8 cellular contexts compared by ENCODE assay signal in the genomic region with DNA sequence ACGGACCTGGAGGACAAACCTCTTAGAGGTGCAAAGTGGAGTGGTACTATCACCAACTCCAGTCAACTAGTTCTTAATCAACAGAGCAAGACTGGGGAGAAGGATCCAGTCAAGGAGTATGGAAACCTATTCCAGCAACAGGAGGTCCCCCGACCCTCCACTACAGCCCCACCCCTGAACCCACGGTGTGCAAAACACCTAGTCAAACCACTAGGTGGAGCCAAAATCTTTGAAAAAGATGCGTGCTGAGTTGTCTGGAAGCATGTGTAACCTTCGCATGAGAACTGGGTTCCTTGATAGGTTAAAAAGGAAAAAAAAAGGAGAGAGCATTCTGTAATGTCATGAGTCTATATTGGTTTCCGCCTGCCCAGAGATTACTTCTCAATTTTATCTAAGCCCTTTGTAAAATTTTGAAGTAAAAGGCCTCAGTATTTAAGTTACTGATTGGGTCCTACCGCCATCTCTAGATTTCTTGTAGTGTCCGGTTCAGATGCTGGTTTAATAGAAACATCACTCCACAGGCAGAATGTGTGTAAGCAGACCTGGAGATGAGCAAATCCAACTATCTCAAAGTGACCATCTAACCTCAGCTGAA.
A peak's percentile ranks its signal among the peaks of the same experiment; 100 is the strongest.
DNase-seq lines count a peak whose midpoint lies in the region; ATAC-seq, FAIRE-seq and TF ChIP-seq lines count a peak whose summit lies in the region.

No MANE protein-coding gene starts in this region.

- no peak overlapping the region for H3K27ac Mint-ChIP-seq in astrocyte (ENCODE audit: unreplicated experiment)

- peaks cover 11% of the 10 kb centered on the region for H3K4me1 ChIP-seq in astrocyte (ENCODE audit: insufficient read depth, low read length)
- no peaks in the 10 kb centered on the region for H3K4me1 ChIP-seq in lower lobe of right lung

- no peak overlapping the region for H3K9ac ChIP-seq in astrocyte (ENCODE audit: low read length)

- no peaks in the 10 kb centered on the region for H4K20me1 ChIP-seq in astrocyte (ENCODE audit: insufficient read depth, low read length)

- no peak overlapping the region for H3K4me2 ChIP-seq in astrocyte (ENCODE audit: low read length)

- H3K4me3 Mint-ChIP-seq in astrocyte (ENCODE audit: unreplicated experiment): no peak overlapping the region

- H3K9me3 Mint-ChIP-seq in astrocyte (ENCODE audit: unreplicated experiment): no peaks in the 10 kb centered on the region

- H3K36me3 ChIP-seq in astrocyte (ENCODE audit: insufficient read depth, low read length): no peaks in the 10 kb centered on the region
- H3K36me3 ChIP-seq in lower lobe of right lung: no peaks in the 10 kb centered on the region

- peak; percentile 75 for ATAC-seq in HG02885 (IDR thresholded peaks at IDR 0.05; ENCODE audit: poor library complexity, unreplicated experiment)
- peak in 1 of 2 donors; percentile 41 for ATAC-seq in lower lobe of right lung
- no peak for ATAC-seq in HG03439 (IDR thresholded peaks at IDR 0.05; ENCODE audit: unreplicated experiment)
- no peak for ATAC-seq in GM18502 (IDR thresholded peaks at IDR 0.05; ENCODE audit: poor library complexity, unreplicated experiment)

- H3K36me3 Mint-ChIP-seq in astrocyte (ENCODE audit: low read depth, unreplicated experiment): no peaks in the 10 kb centered on the region

- no peaks in the 10 kb centered on the region for H3K79me2 ChIP-seq in astrocyte (ENCODE audit: insufficient read depth, low read length)

- peaks cover 14% of the 10 kb centered on the region for H3K4me1 Mint-ChIP-seq in astrocyte (ENCODE audit: low read depth, unreplicated experiment)

- H3K27me3 ChIP-seq in astrocyte (ENCODE audit: insufficient read depth, low read length): no peaks in the 10 kb centered on the region
- no peaks in the 10 kb centered on the region for H3K27me3 ChIP-seq in lower lobe of right lung (ENCODE audit: low read depth)

- H3K9me3 ChIP-seq in astrocyte (ENCODE audit: insufficient read depth, low read depth, low read length) (no peaks in the 10 kb centered on the region), lower lobe of right lung (no peaks in the 10 kb centered on the region)

- intact Hi-C loops in lower lobe of right lung (cut with DNase I): no loop called here

- H3K27me3 Mint-ChIP-seq in astrocyte (ENCODE audit: low read depth, unreplicated experiment): peaks cover 2% of the 10 kb centered on the region

- no peak overlapping the region for H3K4me3 ChIP-seq in astrocyte (ENCODE audit: insufficient read depth, low read depth, low read length)
- H3K4me3 ChIP-seq in lower lobe of right lung: no peak overlapping the region

- H3K27ac ChIP-seq in astrocyte (ENCODE audit: low read depth, low read length) (no peak overlapping the region), lower lobe of right lung (no peak overlapping the region)

- no peak overlapping the region for H2AFZ ChIP-seq in astrocyte (ENCODE audit: low read depth, low read length)

- DNase-seq in AG20443 (ENCODE audit: low spot score) (peak; percentile 55), NCI-H446 (lab: John Stamatoyannopoulos, UW) (peak; percentile 17 to 76), astrocyte (ENCODE audit: low read depth) (peak; percentile 14), lower lobe of right lung (no peak)

- no peak for FAIRE-seq in astrocyte (lab: Jason Lieb, UNC)

- peak; percentile 66 for TF ChIP-seq CTCF in GM12874 (IDR thresholded peaks at IDR 0.05; ENCODE audit: insufficient read depth, low read depth, low read length)
- peak; percentile 58 for TF ChIP-seq CTCF in astrocyte (IDR thresholded peaks at IDR 0.05; ENCODE audit: insufficient read depth, low read depth, low read length)
- TF ChIP-seq CTCF in lower lobe of right lung (IDR thresholded peaks at IDR 0.05): peak; percentile 37
